In genomic region chr5:176799488-176799887, GRCh38 we compare ENCODE assay signal across 18 cellular contexts. TPM values are rescaled to one million over a fixed set of nuclear protein-coding genes. Genes with fewer than 3 reads are reported as not detected.
A peak's percentile ranks its signal among the peaks of the same experiment; 100 is the strongest.
DNase-seq lines count a peak whose midpoint lies in the region; ATAC-seq, FAIRE-seq and TF ChIP-seq lines count a peak whose summit lies in the region.
"Had no signal": no experiment of that assay in that cellular context is flagged by ENCODE, and none has a peak within 500 bp of the region (broad histone marks: within the 10 kb centered on the region; RNA-seq: fewer than 3 reads in every experiment).

No MANE protein-coding gene starts in this region.

- no peak overlapping the region for H3K23ac ChIP-seq in neuronal stem cell (ENCODE audit: low read depth, low read length, poor library complexity)

- no peak overlapping the region for H2AK5ac ChIP-seq in neuronal stem cell (ENCODE audit: low read depth, low read length)

- no peak for FAIRE-seq in GM12878 (lab: Jason Lieb, UNC)
- peak; percentile 95 for FAIRE-seq in urothelium cell line (lab: Jason Lieb, UNC)
- FAIRE-seq: GM19239, HepG2 had no signal

- no peak overlapping the region for H2BK15ac ChIP-seq in neuronal stem cell (ENCODE audit: low read length)

- no peak overlapping the region for H4K8ac ChIP-seq in neuronal stem cell (ENCODE audit: low read depth, low read length)

- H3K9ac ChIP-seq in GM12878 (ENCODE audit: control insufficient read depth, insufficient read depth, low read length): no peak overlapping the region
- peak overlapping the region; percentile 50 for H3K9ac ChIP-seq in neuronal stem cell (ENCODE audit: low read depth, low read length, poor library complexity)
- H3K9ac ChIP-seq: BLaER1 had no signal

- POLR2A ChIA-PET in HEK293 (lab: Yijun Ruan, JAX) (no interaction called here), GM12878 (lab: Charles Lee) (no interaction called here)

- no peak for TF ChIP-seq EP300 in GM12878 (IDR thresholded peaks at IDR 0.05; ENCODE audit: borderline replicate concordance in 1 of 2, control insufficient read depth in 1 of 2, low read depth in 2 of 2, low read length in 2 of 2)

- no peak for TF ChIP-seq RAD21 in GM12878 (IDR thresholded peaks at IDR 0.05; ENCODE audit: insufficient read depth, low read depth, low read length)

- H3K4me1 ChIP-seq in HEK293 (ENCODE audit: control insufficient read depth, insufficient read depth, low read length): no peaks in the 10 kb centered on the region
- no peaks in the 10 kb centered on the region for H3K4me1 ChIP-seq in GM12878 (ENCODE audit: control insufficient read depth, insufficient read depth, low read length)
- H3K4me1 ChIP-seq in neuronal stem cell (ENCODE audit: control insufficient read depth in 2 of 2, insufficient read depth in 1 of 2, low read depth in 1 of 2, low read length in 2 of 2): peaks cover 0 to 5% of the 10 kb centered on the region in 2 donors
- H3K4me1 ChIP-seq: BLaER1, HAP-1 had no signal

- H3K36me3 ChIP-seq in HEK293 (ENCODE audit: control insufficient read depth in 2 of 2, insufficient read depth in 1 of 2, low read length in 2 of 2) (no peaks in the 10 kb centered on the region), GM12878 (ENCODE audit: control insufficient read depth in 2 of 2, insufficient read depth in 2 of 2, low read length in 1 of 2) (no peaks in the 10 kb centered on the region), neuronal stem cell (replicated peaks in 1 of 2; ENCODE audit: control insufficient read depth in 2 of 2, insufficient read depth in 2 of 2, low read length in 2 of 2) (peaks cover 0 to 2% of the 10 kb centered on the region in 2 donors)
- H3K36me3 ChIP-seq: BLaER1, HAP-1 had no signal

- RAD21 ChIA-PET in GM12878 (lab: Charles Lee; ENCODE audit: unreplicated experiment): no interaction called here

- H2BK5ac ChIP-seq in neuronal stem cell (ENCODE audit: low read length): no peak overlapping the region

- H3K4me3 ChIP-seq in HEK293 (ENCODE audit: low read depth, low read length) (no peak overlapping the region), GM12878 (no peak overlapping the region), neuronal stem cell (ENCODE audit: low read length in 2 of 2) (no peak overlapping the region)
- H3K4me3 ChIP-seq: BLaER1, HAP-1 had no signal

- H2AFZ ChIP-seq in GM12878 (ENCODE audit: control insufficient read depth, low read depth, low read length) (no peak overlapping the region), neuronal stem cell (ENCODE audit: low read length) (no peak overlapping the region)

- H2BK120ac ChIP-seq in neuronal stem cell (ENCODE audit: low read depth, low read length): no peak overlapping the region

- intact Hi-C loops in GM12878 (cut with micrococcal nuclease; ENCODE audit: unreplicated experiment): no loop called here

- TF ChIP-seq CTCF in HEK293 (tag by site-specific recombination; IDR thresholded peaks at IDR 0.05) (no peak), GM12878 (IDR thresholded peaks at IDR 0.05 in 2 of 3, conservative IDR thresholded peaks at IDR 0.05 in 1 of 3; ENCODE audit: control insufficient read depth in 2 of 3, extremely low read depth in 1 of 3, insufficient read depth in 1 of 3, low read depth in 3 of 3, low read length in 3 of 3) (no peak)

- no TSS peak for BruUV-seq in GM12878 (replicated peaks; lab: Mats Ljungman, UMichigan)

- H3K14ac ChIP-seq in neuronal stem cell (ENCODE audit: low read length): no peak overlapping the region

- H4K20me1 ChIP-seq in GM12878 (ENCODE audit: control insufficient read depth, insufficient read depth): no peaks in the 10 kb centered on the region

- DNase-seq in GM12878 (ENCODE audit: low read depth, low spot score): no peak
- no peak for DNase-seq in neuronal stem cell (ENCODE audit: low spot score)
- no peak for DNase-seq in urothelium cell line (ENCODE audit: low spot score)
- DNase-seq in central memory CD4-positive, alpha-beta T cell: no peak
- no peak for DNase-seq in activated naive CD4-positive, alpha-beta T cell treated with anti-CD3 and anti-CD28 coated beads, Interleukin-2, amount 50 U/mL, for 16 hours
- DNase-seq: 8988T; CD4-positive, alpha-beta memory T cell; DMS153; DMS79; GDM1 had no signal

- ATAC-seq in GM12878 (no peak), HG03175 (IDR thresholded peaks at IDR 0.05; ENCODE audit: unreplicated experiment) (no peak)
- ATAC-seq: HepG2 had no signal

- in situ Hi-C loops in GM12878 (cut with MboI): no loop called here

- SMC1A ChIA-PET in GM12878 (lab: Charles Lee; ENCODE audit: uncharacterized antibody, unreplicated experiment): no interaction called here

- H3K27me3 ChIP-seq in GM12878 (replicated peaks in 1 of 2; ENCODE audit: control insufficient read depth in 2 of 2, insufficient read depth in 2 of 2, low read length in 1 of 2) (no peaks in the 10 kb centered on the region; a peak in 2 of 4 replicates), neuronal stem cell (ENCODE audit: control insufficient read depth in 3 of 3, insufficient read depth in 3 of 3, low read depth in 1 of 3, low read length in 3 of 3) (peaks cover 0 to 52% (median 5%) of the 10 kb centered on the region in 3 experiments)

- no peak overlapping the region for H3K18ac ChIP-seq in neuronal stem cell (ENCODE audit: low read length)

- no peak overlapping the region for H3K4ac ChIP-seq in neuronal stem cell (ENCODE audit: low read length)

- H3K27ac ChIP-seq in HEK293 (ENCODE audit: extremely low read depth, low read depth, low read length) (no peak overlapping the region), GM12878 (ENCODE audit: control insufficient read depth, insufficient read depth) (no peak overlapping the region), neuronal stem cell (replicated peaks; ENCODE audit: low read length) (no peak overlapping the region)
- H3K27ac ChIP-seq: BLaER1 had no signal

- no peaks in the 10 kb centered on the region for H3K79me2 ChIP-seq in GM12878 (ENCODE audit: control insufficient read depth, insufficient read depth, low read length)

- no peak for TF ChIP-seq POLR2A in GM12878 (IDR thresholded peaks at IDR 0.05; ENCODE audit: low read depth, low read length)

- no peak overlapping the region for H2BK12ac ChIP-seq in neuronal stem cell (ENCODE audit: low read length)

- CTCF ChIA-PET in HEK293 (lab: Yijun Ruan, JAX) (no interaction called here), GM12878 (lab: Yijun Ruan, JAX) (no interaction called here)

- no peak overlapping the region for H4K91ac ChIP-seq in neuronal stem cell (ENCODE audit: low read depth, low read length, poor library complexity)

- H3K79me1 ChIP-seq in neuronal stem cell (ENCODE audit: low read depth, low read length): no peaks in the 10 kb centered on the region

- H3K9me3 ChIP-seq in HEK293 (ENCODE audit: control insufficient read depth, insufficient read depth, low read depth, low read length) (no peaks in the 10 kb centered on the region), GM12878 (replicated peaks; ENCODE audit: control insufficient read depth, insufficient read depth, low read length) (no peaks in the 10 kb centered on the region), neuronal stem cell (replicated peaks in 1 of 2; ENCODE audit: control insufficient read depth in 2 of 2, insufficient read depth in 1 of 2, low read depth in 1 of 2, low read length in 2 of 2) (peaks cover 0 to 8% of the 10 kb centered on the region in 2 donors)
- H3K9me3 ChIP-seq: BLaER1, HAP-1 had no signal

- WGBS in GM12878 (ENCODE audit: insufficient coverage, insufficient replicate concordance, low lambda C conversion rate, missing lambda C conversion rate): 27% methylated on average over 12 of the region's 12 CpGs
- no CpG with 5 or more reads among the region's 12 CpGs for WGBS in neuronal stem cell (ENCODE audit: extremely low coverage in 2 of 2, insufficient read length in 2 of 2, insufficient replicate concordance in 1 of 2), 2 donors

- H3K4me2 ChIP-seq in GM12878 (ENCODE audit: control insufficient read depth, insufficient read depth) (no peak overlapping the region), neuronal stem cell (ENCODE audit: insufficient read depth, low read length, poor library complexity, severe bottlenecking) (no peak overlapping the region)
- H3K4me2 ChIP-seq: BLaER1 had no signal

TF ChIP-seq in HEK293, 187 proteins besides CTCF, POLR2A, EP300 and RAD21 (continues in another document):
- no peak for TF ChIP-seq ZNF501 (tag by site-specific recombination; IDR thresholded peaks at IDR 0.05)

TF ChIP-seq in GM12878, 131 proteins besides CTCF, POLR2A, EP300 and RAD21:
- TF ChIP-seq, protein P1, sequence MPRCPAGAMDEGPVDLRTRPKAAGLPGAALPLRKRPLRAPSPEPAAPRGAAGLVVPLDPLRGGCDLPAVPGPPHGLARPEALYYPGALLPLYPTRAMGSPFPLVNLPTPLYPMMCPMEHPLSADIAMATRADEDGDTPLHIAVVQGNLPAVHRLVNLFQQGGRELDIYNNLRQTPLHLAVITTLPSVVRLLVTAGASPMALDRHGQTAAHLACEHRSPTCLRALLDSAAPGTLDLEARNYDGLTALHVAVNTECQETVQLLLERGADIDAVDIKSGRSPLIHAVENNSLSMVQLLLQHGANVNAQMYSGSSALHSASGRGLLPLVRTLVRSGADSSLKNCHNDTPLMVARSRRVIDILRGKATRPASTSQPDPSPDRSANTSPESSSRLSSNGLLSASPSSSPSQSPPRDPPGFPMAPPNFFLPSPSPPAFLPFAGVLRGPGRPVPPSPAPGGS (IDR thresholded peaks at IDR 0.05; ENCODE audit: borderline replicate concordance, insufficient read depth, low read depth, low read length, poor library complexity, severe bottlenecking): peak; percentile 68
- TF ChIP-seq FOS (IDR thresholded peaks at IDR 0.05; ENCODE audit: borderline replicate concordance, extremely low read depth, insufficient read length): no peak

RNA-seq across cellular contexts. Expression of gene UNC5A, which starts 10.9 kb away (rescaled TPM):
- not detected in 2 replicates for total RNA-seq in GM12878 (2013; cell fraction: nucleolus; rRNA removed)
- total RNA-seq in GM12878 (2014; rRNA removed): not detected in 2 replicates
- not detected in 2 replicates for total RNA-seq in GM12878 (2014; rRNA removed; fragmentation: Illumina TruSeq; extraction: Trizol)
- total RNA-seq in GM12878 (2021): not detected in 2 replicates
- polyA plus RNA-seq in GM12878 (2011; ENCODE audit: low read depth): not detected
- not detected in 2 replicates for polyA plus RNA-seq in GM12878 (2011; rRNA removed)
- not detected in 2 replicates for polyA plus RNA-seq in GM12878 (2011; cell fraction: cytosol; rRNA removed)
- not detected in 2 replicates for polyA plus RNA-seq in GM12878 (2011; cell fraction: nucleus; rRNA removed)
- polyA plus RNA-seq in GM12878 (2012): not detected in 2 replicates
- polyA plus RNA-seq in GM12878 (2014; fragmentation: Illumina TruSeq; extraction: Trizol): not detected in 2 replicates
- polyA plus RNA-seq in GM12878 (2014; fragmentation: Nextera tagmentation; extraction: Ambion mirVana): not detected
- polyA plus RNA-seq in GM12878 (2014; rRNA removed): not detected in 2 replicates
- not detected for polyA plus RNA-seq in GM12878 (2016; fragmentation: Nextera tagmentation; extraction: Ambion mirVana)
- polyA minus RNA-seq in GM12878 (2011; rRNA and poly(A)+ RNA removed): not detected in 2 replicates
- polyA minus RNA-seq in GM12878 (2011; cell fraction: cytosol; rRNA and poly(A)+ RNA removed): not detected in 2 replicates
- polyA minus RNA-seq in GM12878 (2011; cell fraction: nucleus; rRNA and poly(A)+ RNA removed): not detected in 2 replicates
- polyA plus RNA-seq in neuronal stem cell (2013, experiment 1 of 2): 1.3 TPM
- polyA plus RNA-seq in neuronal stem cell (2013, experiment 2 of 2): 1.4 TPM
- total RNA-seq: CD4-positive, alpha-beta memory T cell; HepG2 had no signal
- polyA plus RNA-seq: AG04450; CD4-positive, alpha-beta memory T cell; HepG2; IgD-negative memory B cell had no signal
